Comparison of ENCODE assay signal across 22 cellular contexts in the genomic region with DNA sequence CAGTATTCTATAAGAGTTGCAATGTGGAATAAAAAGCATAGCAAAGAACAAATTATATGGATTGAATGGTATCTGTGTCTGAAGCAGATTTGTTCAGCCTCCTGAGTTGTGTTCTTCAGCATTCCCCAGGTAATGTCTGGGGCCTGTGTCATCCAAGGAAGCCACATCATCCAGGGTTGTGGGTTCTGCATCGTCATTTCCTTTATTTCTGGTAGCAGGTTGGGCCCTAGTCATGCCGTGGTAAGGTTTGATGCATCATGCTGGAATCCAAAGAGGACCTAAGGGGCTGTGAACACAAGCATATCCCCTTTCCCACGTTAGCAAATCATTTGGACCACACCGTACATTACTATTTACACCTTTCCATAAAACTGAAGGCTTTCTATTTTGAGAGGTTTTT.
A peak's percentile ranks its signal among the peaks of the same experiment; 100 is the strongest.
DNase-seq lines count a peak whose midpoint lies in the region; ATAC-seq and TF ChIP-seq lines count a peak whose summit lies in the region.
"Had no signal": no experiment of that assay in that cellular context is flagged by ENCODE, and none has a peak within 500 bp of the region (broad histone marks: within the 10 kb centered on the region; RNA-seq: fewer than 3 reads in every experiment).

No MANE protein-coding gene starts in this region.

- no peak for TF ChIP-seq CTCF in 22Rv1 (IDR thresholded peaks at IDR 0.05)
- TF ChIP-seq CTCF in natural killer cell (IDR thresholded peaks at IDR 0.05): no peak
- TF ChIP-seq CTCF in right lobe of liver (IDR thresholded peaks at IDR 0.05): no peak
- no peak for TF ChIP-seq CTCF in Peyer's patch (IDR thresholded peaks at IDR 0.05)

- H3K27me3 ChIP-seq in right lobe of liver (no peaks in the 10 kb centered on the region), Peyer's patch (no peaks in the 10 kb centered on the region)

- H3K9me3 ChIP-seq in right lobe of liver (no peaks in the 10 kb centered on the region), Peyer's patch (peaks cover 0 to 3% (median 0%) of the 10 kb centered on the region in 4 donors)

- H3K36me3 ChIP-seq in right lobe of liver: no peaks in the 10 kb centered on the region
- H3K36me3 ChIP-seq in Peyer's patch: no peaks in the 10 kb centered on the region

- 36% methylated on average over 2 of the region's 4 CpGs for WGBS in right lobe of liver (ENCODE audit: insufficient coverage, low coverage, low lambda C conversion rate, missing lambda C conversion rate)

- no peak overlapping the region for H3K27ac Mint-ChIP-seq in natural killer cell
- H3K27ac Mint-ChIP-seq: CD8-positive, alpha-beta T cell had no signal

- H3K9me3 Mint-ChIP-seq in natural killer cell: peaks cover 10 to 21% of the 10 kb centered on the region in 2 donors
- peaks cover 19% of the 10 kb centered on the region for H3K9me3 Mint-ChIP-seq in activated T-cell treated with anti-CD3 and anti-CD28 coated beads, Interleukin-2, amount 50 U/mL, for 4 hours

- intact Hi-C loops in natural killer cell (cut with micrococcal nuclease) (no loop called here), right lobe of liver (cut with DNase I) (no loop called here)

- no peaks in the 10 kb centered on the region for H3K4me1 Mint-ChIP-seq in natural killer cell
- H3K4me1 Mint-ChIP-seq in activated T-cell treated with anti-CD3 and anti-CD28 coated beads, Interleukin-2, amount 50 U/mL, for 4 hours (ENCODE audit: low read depth): no peaks in the 10 kb centered on the region

- TF ChIP-seq POLR2A in right lobe of liver (IDR thresholded peaks at IDR 0.05) (no peak), Peyer's patch (IDR thresholded peaks at IDR 0.05) (no peak)

- DNase-seq in HT1080 (ENCODE audit: low read depth): peak; percentile 91
- DNase-seq in RKO (ENCODE audit: low spot score): peak; percentile 39
- no peak for DNase-seq in epithelial cell of prostate (ENCODE audit: low read depth, low spot score)
- no peak for DNase-seq in natural killer cell
- no peak for DNase-seq in right lobe of liver
- DNase-seq in activated T-cell treated with anti-CD3 and anti-CD28 coated beads, Interleukin-2, amount 50 U/mL, for 4 hours: no peak
- DNase-seq in Peyer's patch: no peak
- DNase-seq: AML-193; C1 segment of cervical spinal cord; CD8-positive, alpha-beta T cell; KG1; NCI-H1694; NCI-H2081; NCI-H2171; NCI-H345; NCI-H524 treated with DMSO at 0.1 percent for 48 hours; NCI-H82; RPMI8226; SHP77 treated with DMSO at 0.1 percent for 48 hours; SW 1271 had no signal

- ATAC-seq in natural killer cell (no peak), right lobe of liver (no peak)
- ATAC-seq in activated T-cell treated with anti-CD3 and anti-CD28 coated beads, Interleukin-2, amount 50 U/mL, for 4 hours: no peak
- ATAC-seq: CD8-positive, alpha-beta T cell had no signal

- H3K27ac ChIP-seq in 22Rv1: peak overlapping the region; percentile 92
- peak overlapping the region; percentile 68 for H3K27ac ChIP-seq in epithelial cell of prostate
- no peak overlapping the region for H3K27ac ChIP-seq in right lobe of liver
- H3K27ac ChIP-seq in Peyer's patch: no peak overlapping the region
- H3K27ac ChIP-seq: SK-N-MC had no signal

- H3K4me3 Mint-ChIP-seq in natural killer cell: no peak overlapping the region
- no peak overlapping the region for H3K4me3 Mint-ChIP-seq in activated T-cell treated with anti-CD3 and anti-CD28 coated beads, Interleukin-2, amount 50 U/mL, for 4 hours
- H3K4me3 Mint-ChIP-seq: CD8-positive, alpha-beta T cell had no signal

- no peaks in the 10 kb centered on the region for H3K27me3 Mint-ChIP-seq in natural killer cell (ENCODE audit: low read depth in 2 of 2)
- no peaks in the 10 kb centered on the region for H3K27me3 Mint-ChIP-seq in activated T-cell treated with anti-CD3 and anti-CD28 coated beads, Interleukin-2, amount 50 U/mL, for 4 hours (ENCODE audit: low read depth)

- no peaks in the 10 kb centered on the region for H3K36me3 Mint-ChIP-seq in natural killer cell
- H3K36me3 Mint-ChIP-seq in activated T-cell treated with anti-CD3 and anti-CD28 coated beads, Interleukin-2, amount 50 U/mL, for 4 hours (ENCODE audit: insufficient read depth): peaks cover 2% of the 10 kb centered on the region
- H3K36me3 Mint-ChIP-seq: CD8-positive, alpha-beta T cell had no signal

- H3K4me3 ChIP-seq in right lobe of liver (no peak overlapping the region), Peyer's patch (no peak overlapping the region)
- H3K4me3 ChIP-seq: SK-N-MC had no signal

- H3K4me1 ChIP-seq in right lobe of liver (no peaks in the 10 kb centered on the region), Peyer's patch (no peaks in the 10 kb centered on the region)

Comparison
In these comparisons a context has a peak if more than half of its experiments do, and no peak if none do; other contexts are left out.
1. H3K27ac ChIP-seq: peak in 22Rv1 (single experiment) and epithelial cell of prostate (single experiment); none in right lobe of liver (0 of 3) and Peyer's patch (0 of 4).
2. DNase-seq: peak in HT1080 (single experiment) and RKO (single experiment); none in epithelial cell of prostate (single experiment), natural killer cell (single experiment), right lobe of liver (0 of 3), activated T-cell treated with anti-CD3 and anti-CD28 coated beads, Interleukin-2, amount 50 U/mL, for 4 hours (single experiment) and Peyer's patch (0 of 3).